ENCODE assay signal across 8 cellular contexts in the genomic region with DNA sequence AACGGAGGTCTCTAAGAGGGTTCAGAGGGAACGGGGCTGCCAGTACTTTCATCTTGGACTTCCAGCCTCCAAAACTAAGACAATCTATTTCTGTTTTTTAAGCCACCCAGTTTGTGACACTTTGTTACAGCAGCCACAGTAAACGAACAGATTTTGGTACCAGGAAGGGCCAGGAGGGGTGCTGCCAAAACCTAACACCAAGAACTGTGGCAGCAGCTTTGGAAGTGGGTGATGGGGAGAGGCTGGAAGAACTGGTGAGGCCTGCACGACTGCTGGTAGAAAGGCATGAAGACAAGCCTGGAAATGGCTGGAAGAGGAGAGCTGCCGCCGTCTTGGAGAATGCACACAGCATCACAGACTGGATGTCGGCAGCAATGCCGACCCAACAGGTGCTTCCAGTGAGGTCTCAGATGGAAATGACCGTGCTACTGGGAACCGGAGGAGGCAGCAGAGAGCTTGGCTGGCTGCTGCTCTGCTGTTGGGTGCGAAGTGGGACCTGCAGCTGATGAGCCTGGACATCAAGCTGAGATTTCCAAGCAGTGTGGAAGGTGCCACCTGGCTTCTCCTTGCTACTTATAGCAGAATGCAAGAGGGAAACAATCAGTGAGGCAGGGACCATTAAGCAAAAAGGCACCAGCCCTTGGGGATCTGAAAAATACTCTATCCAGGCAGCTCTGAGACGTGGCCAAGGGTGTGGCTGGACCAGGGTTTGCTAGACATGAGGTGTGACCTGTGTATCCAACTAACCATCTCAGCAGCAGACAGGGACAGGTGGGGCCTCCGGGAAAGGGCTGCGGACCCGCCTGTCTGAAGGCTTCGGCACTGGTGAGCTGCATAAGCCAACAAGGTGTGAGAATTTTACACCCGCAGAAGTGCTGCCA. TPM values are rescaled to one million over a fixed set of nuclear protein-coding genes. Genes with fewer than 3 reads are reported as not detected.
A peak's percentile ranks its signal among the peaks of the same experiment; 100 is the strongest.
DNase-seq lines count a peak whose midpoint lies in the region; ATAC-seq and TF ChIP-seq lines count a peak whose summit lies in the region.

No MANE protein-coding gene starts in this region.

- in situ Hi-C loops in Panc1 (cut with HindIII; ENCODE audit: low pct_unique_long_range_greater_than_20kb, low sequenced_read_pairs), result no loop called here

- H3K4me1 ChIP-seq in CD8-positive, alpha-beta T cell (ENCODE audit: insufficient read depth, low read length), result peaks cover 8% of the 10 kb centered on the region
- H3K4me1 ChIP-seq in Panc1 (ENCODE audit: control insufficient read depth, insufficient read depth, low read length) (no peaks in the 10 kb centered on the region), psoas muscle (no peaks in the 10 kb centered on the region)

- H3K4me3 Mint-ChIP-seq in CD8-positive, alpha-beta T cell, result no peak overlapping the region

- intact Hi-C loops in CD8-positive, alpha-beta T cell (cut with DNase I, micrococcal nuclease), result loop anchor here in 1 of 2 experiments (2.0 kb wide), 1 partner anchor 50 kb away; the partner anchor contains the start of gene RNF224
- intact Hi-C loops in Panc1 (cut with micrococcal nuclease; ENCODE audit: unreplicated experiment) (no loop called here), psoas muscle (cut with DNase I) (no loop called here)

- TF ChIP-seq CTCF in CD8-positive, alpha-beta T cell (IDR thresholded peaks at IDR 0.05), result peak; percentile 41
- TF ChIP-seq CTCF in Panc1 (IDR thresholded peaks at IDR 0.05) (peak; percentile 78; the same call in 1 of the 2 replicates), epithelial cell of proximal tubule (conservative IDR thresholded peaks at IDR 0.05; ENCODE audit: low read depth, low read length) (peak; percentile 70), psoas muscle (IDR thresholded peaks at IDR 0.05) (peak; percentile 51)

- H3K27me3 ChIP-seq in CD8-positive, alpha-beta T cell (ENCODE audit: insufficient read depth, low read length), result no peaks in the 10 kb centered on the region
- H3K27me3 ChIP-seq in Panc1 (ENCODE audit: control insufficient read depth, insufficient read depth, low read length) (no peaks in the 10 kb centered on the region), psoas muscle (ENCODE audit: insufficient read depth in 3 of 3, low read length in 2 of 3) (peaks cover 0 to under 1% (median 0%) of the 10 kb centered on the region in 3 donors)

- H3K36me3 ChIP-seq in CD8-positive, alpha-beta T cell (ENCODE audit: insufficient read depth, low read length), result peaks cover 24% of the 10 kb centered on the region
- no peaks in the 10 kb centered on the region for H3K36me3 ChIP-seq in Panc1 (ENCODE audit: control insufficient read depth, insufficient read depth, low read length)
- peaks cover 3 to 48% of the 10 kb centered on the region in 2 donors for H3K36me3 ChIP-seq in psoas muscle (ENCODE audit: insufficient read depth in 1 of 2, low read depth in 1 of 2)

- peak in 1 of 7 experiments; percentile 23 for DNase-seq in CD8-positive, alpha-beta T cell
- DNase-seq in Panc1 (ENCODE audit: low read depth, low spot score) (no peak), epithelial cell of proximal tubule (ENCODE audit: low read depth) (no peak), psoas muscle (no peak), amniotic stem cell (lab: John Stamatoyannopoulos, UW) (no peak)

- POLR2A ChIA-PET in CD8-positive, alpha-beta T cell (lab: Charles Lee), result interaction anchor here (1.0 to 1.2 kb wide), 2 partner anchors 13 to 35 kb away, joined by 3 to 4 read pairs; no protein-coding TSS in a partner anchor
- POLR2A ChIA-PET in Panc1 (lab: Charles Lee), result interaction anchor here (0.6 to 0.9 kb wide), 2 partner anchors 25 to 47 kb away, joined by 3 to 21 read pairs; no protein-coding TSS in a partner anchor

- BruUV-seq in Panc1 (replicated peaks; lab: Mats Ljungman, UMichigan), result no TSS peak

- CTCF ChIA-PET in CD8-positive, alpha-beta T cell (lab: Charles Lee), result interaction anchor here (0.9 to 2.5 kb wide), 9 partner anchors 11 to 61 kb away, joined by 3 to 9 read pairs (median 3); partner anchors contain the start of genes ANAPC2, RNF224 and SSNA1
- CTCF ChIA-PET in Panc1 (lab: Charles Lee), result interaction anchor here (0.7 to 1.0 kb wide), 3 partner anchors 51 to 62 kb away, joined by 3 to 4 read pairs (median 4); partner anchors contain the start of gene RNF224

- ATAC-seq in CD8-positive, alpha-beta T cell, result peak; percentile 61
- ATAC-seq in Panc1 (peak; percentile 70), psoas muscle (peak in 3 of 4 donors; percentile 56 to 72 (median 61)), HG02623 (IDR thresholded peaks at IDR 0.05; ENCODE audit: unreplicated experiment) (no peak), HG03097 (IDR thresholded peaks at IDR 0.05; ENCODE audit: low FRiP score, unreplicated experiment) (no peak)

- no peaks in the 10 kb centered on the region for H3K27me3 Mint-ChIP-seq in CD8-positive, alpha-beta T cell (ENCODE audit: low read depth)

- peak; percentile 31 for TF ChIP-seq POLR2A in GM19193 (IDR thresholded peaks at IDR 0.05; ENCODE audit: extremely low read depth, insufficient read depth, insufficient read length)

- H3K27ac Mint-ChIP-seq in CD8-positive, alpha-beta T cell, result no peak overlapping the region

- WGBS in psoas muscle, 3 donors, result 50 to 53% (median 50%) methylated on average over 17 of the region's 17 CpGs

- no peak overlapping the region for H3K27ac ChIP-seq in CD8-positive, alpha-beta T cell (ENCODE audit: low read depth, low read length)
- no peak overlapping the region for H3K27ac ChIP-seq in Panc1 (ENCODE audit: low read length)
- no peak overlapping the region for H3K27ac ChIP-seq in psoas muscle

- H3K4me1 Mint-ChIP-seq in CD8-positive, alpha-beta T cell (ENCODE audit: low read depth), result no peaks in the 10 kb centered on the region

- H3K36me3 Mint-ChIP-seq in CD8-positive, alpha-beta T cell, result peaks cover 27% of the 10 kb centered on the region

- H3K9me3 Mint-ChIP-seq in CD8-positive, alpha-beta T cell, result no peaks in the 10 kb centered on the region

- H3K9me3 ChIP-seq in CD8-positive, alpha-beta T cell (ENCODE audit: low read length), result no peaks in the 10 kb centered on the region
- H3K9me3 ChIP-seq in Panc1 (ENCODE audit: control insufficient read depth, insufficient read depth, low read depth, low read length), result no peaks in the 10 kb centered on the region
- no peaks in the 10 kb centered on the region for H3K9me3 ChIP-seq in psoas muscle

- H3K4me3 ChIP-seq in CD8-positive, alpha-beta T cell (ENCODE audit: low read depth, low read length), result no peak overlapping the region
- no peak overlapping the region for H3K4me3 ChIP-seq in Panc1 (ENCODE audit: low read depth in 2 of 2, low read length in 2 of 2)
- no peak overlapping the region for H3K4me3 ChIP-seq in epithelial cell of proximal tubule (ENCODE audit: low read depth, low read length)
- H3K4me3 ChIP-seq in psoas muscle, result no peak overlapping the region

RNA-seq across cellular contexts. Expression of gene TMEM210, which starts 4.7 kb away (rescaled TPM):
- not detected for total RNA-seq in CD8-positive, alpha-beta T cell
- total RNA-seq in Panc1 (2021; ENCODE audit: unreplicated experiment) (not detected), epithelial cell of proximal tubule (not detected in 2 replicates), psoas muscle (not detected)
- not detected for polyA plus RNA-seq in Panc1 (2012; ENCODE audit: insufficient read length)
- not detected for polyA plus RNA-seq in psoas muscle

RNA-seq across cellular contexts. Expression of gene LRRC26, which starts 6.7 kb away (rescaled TPM):
- total RNA-seq in CD8-positive, alpha-beta T cell, result not detected
- 0.69 TPM for total RNA-seq in Panc1 (2021; ENCODE audit: unreplicated experiment)
- 2.5 TPM for polyA plus RNA-seq in Panc1 (2012; ENCODE audit: insufficient read length)
- not detected in 2 replicates for total RNA-seq in epithelial cell of proximal tubule
- total RNA-seq in psoas muscle, result not detected
- not detected for polyA plus RNA-seq in psoas muscle

RNA-seq across cellular contexts. Expression of gene ANAPC2, which starts 11.8 kb away (rescaled TPM):
- 100 to 1,000 TPM; 166 to 171 TPM for total RNA-seq in CD8-positive, alpha-beta T cell
- total RNA-seq in Panc1 (2021; ENCODE audit: unreplicated experiment), result 46.0 TPM
- polyA plus RNA-seq in Panc1 (2012; ENCODE audit: insufficient read length), result 48.2 TPM
- total RNA-seq in epithelial cell of proximal tubule, result 16.7 TPM in 2 replicates
- total RNA-seq in psoas muscle, result 10 to 100 TPM; 20.5 to 32.1 (median 24.3) TPM
- polyA plus RNA-seq in psoas muscle, result 10 to 100 TPM; 13.0 to 22.6 (median 21.6) TPM

RNA-seq across cellular contexts. Expression of gene SSNA1, which starts 11.9 kb away (rescaled TPM):
- total RNA-seq in CD8-positive, alpha-beta T cell, result 10 to 100 TPM; 28.8 to 29.6 TPM
- 86.9 TPM for total RNA-seq in Panc1 (2021; ENCODE audit: unreplicated experiment)
- polyA plus RNA-seq in Panc1 (2012; ENCODE audit: insufficient read length), result 159 TPM
- 139 and 185 TPM in 2 replicates for total RNA-seq in epithelial cell of proximal tubule
- 10 to 100 TPM; 51.5 to 65.4 (median 54.4) TPM for total RNA-seq in psoas muscle
- polyA plus RNA-seq in psoas muscle, result 100 to 1,000 TPM; 101 to 176 (median 142) TPM

RNA-seq across cellular contexts. Expression of gene TPRN, which starts 24.0 kb away (rescaled TPM):
- 1 to 10 TPM; 4.1 to 4.4 TPM for total RNA-seq in CD8-positive, alpha-beta T cell
- total RNA-seq in Panc1 (2021; ENCODE audit: unreplicated experiment) (21.7 TPM), epithelial cell of proximal tubule (10.5 and 13.5 TPM in 2 replicates), psoas muscle (10 to 100 TPM in 2 of 4 donors, 1 to 10 TPM in 2; 8.0 to 11.3 (median 9.8) TPM)
- polyA plus RNA-seq in Panc1 (2012; ENCODE audit: insufficient read length), result 16.1 TPM
- polyA plus RNA-seq in psoas muscle, result 10 to 100 TPM in 1 of 3 donors, 1 to 10 TPM in 2; 3.6 to 11.1 (median 6.7) TPM

Comparison
In these comparisons a context has a peak if more than half of its experiments do, and no peak if none do; other contexts are left out.
1. ATAC-seq: peak in CD8-positive, alpha-beta T cell (single experiment), Panc1 (single experiment) and psoas muscle (3 of 4); none in HG02623 (single experiment) and HG03097 (single experiment).
2. Peak in every context shown above with its lines, with median percentiles within 50 percentile points of each other: CTCF ChIP-seq.